10 cellular contexts compared by ENCODE assay signal in the genomic region with DNA sequence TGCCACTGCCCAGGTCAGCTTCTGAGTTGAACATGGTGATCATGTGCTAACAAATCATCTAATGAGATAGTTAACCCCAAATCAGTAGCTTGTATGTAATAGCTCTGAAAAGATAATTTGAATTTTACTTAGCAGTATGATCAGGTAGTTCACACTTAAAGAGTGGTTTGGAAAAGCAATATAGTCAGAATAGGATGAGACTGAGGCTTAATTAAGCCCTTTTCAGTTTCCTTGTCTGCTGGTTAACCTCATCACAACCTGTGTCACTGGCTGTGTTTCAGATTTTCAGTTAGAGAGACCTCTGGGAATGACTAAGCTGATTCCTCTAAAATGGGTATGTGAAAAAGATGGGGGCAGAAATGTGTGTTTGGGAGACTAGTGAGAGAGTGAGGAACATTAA. TPM values are rescaled to one million over a fixed set of nuclear protein-coding genes. Genes with fewer than 3 reads are reported as not detected.
DNase-seq lines count a peak whose midpoint lies in the region; ATAC-seq and TF ChIP-seq lines count a peak whose summit lies in the region.
"Had no signal": no experiment of that assay in that cellular context is flagged by ENCODE, and none has a peak within 500 bp of the region (broad histone marks: within the 10 kb centered on the region; RNA-seq: fewer than 3 reads in every experiment).

No MANE protein-coding gene starts in this region.

- H3K27ac ChIP-seq in dorsolateral prefrontal cortex (no peak overlapping the region), WERI-Rb-1 (no peak overlapping the region), adrenal gland (no peak overlapping the region)

- peak overlapping the region; percentile 81 for H3K4me3 Mint-ChIP-seq in activated T-helper 17 cell treated with anti-CD3 and anti-CD28 coated beads, Interleukin-2, amount 50 U/mL, for 72 hours

- H3K4me1 ChIP-seq in adrenal gland (replicated peaks in 1 of 2), result no peaks in the 10 kb centered on the region

- H3K4me1 Mint-ChIP-seq in activated T-helper 17 cell treated with anti-CD3 and anti-CD28 coated beads, Interleukin-2, amount 50 U/mL, for 72 hours, result peaks cover 24% of the 10 kb centered on the region

- no peak for TF ChIP-seq POLR2A in adrenal gland (IDR thresholded peaks at IDR 0.05)

- DNase-seq in dorsolateral prefrontal cortex, result no peak
- DNase-seq in NCI-H69 (lab: John Stamatoyannopoulos, UW), result no peak
- DNase-seq in WERI-Rb-1, result no peak
- DNase-seq in adrenal gland, result no peak
- DNase-seq: IMR-90 had no signal

- no peaks in the 10 kb centered on the region for H3K9me3 ChIP-seq in WERI-Rb-1 (ENCODE audit: severe bottlenecking)
- no peaks in the 10 kb centered on the region for H3K9me3 ChIP-seq in adrenal gland (replicated peaks in 1 of 3)

- intact Hi-C loops in dorsolateral prefrontal cortex (cut with DNase I) (no loop called here), adrenal gland (cut with DNase I) (no loop called here)

- H3K36me3 ChIP-seq in WERI-Rb-1 (no peaks in the 10 kb centered on the region), adrenal gland (replicated peaks in 1 of 2) (no peaks in the 10 kb centered on the region)

- peaks cover 1% of the 10 kb centered on the region for H3K36me3 Mint-ChIP-seq in activated T-helper 17 cell treated with anti-CD3 and anti-CD28 coated beads, Interleukin-2, amount 50 U/mL, for 72 hours (ENCODE audit: low read depth)

- peaks cover 0 to 62% (median 19%) of the 10 kb centered on the region in 45 donors for H3K27me3 ChIP-seq in dorsolateral prefrontal cortex
- H3K27me3 ChIP-seq in WERI-Rb-1 (ENCODE audit: insufficient read depth, low read depth, severe bottlenecking), result peaks cover 19% of the 10 kb centered on the region
- H3K27me3 ChIP-seq in adrenal gland, result peaks cover 22% of the 10 kb centered on the region

- no peaks in the 10 kb centered on the region for H3K9me3 Mint-ChIP-seq in activated T-helper 17 cell treated with anti-CD3 and anti-CD28 coated beads, Interleukin-2, amount 50 U/mL, for 72 hours

- H3K27ac Mint-ChIP-seq in activated T-helper 17 cell treated with anti-CD3 and anti-CD28 coated beads, Interleukin-2, amount 50 U/mL, for 72 hours, result peak overlapping the region; percentile 95

- H3K27me3 Mint-ChIP-seq in activated T-helper 17 cell treated with anti-CD3 and anti-CD28 coated beads, Interleukin-2, amount 50 U/mL, for 72 hours, result no peaks in the 10 kb centered on the region

- ATAC-seq in GM18499 (IDR thresholded peaks at IDR 0.05; ENCODE audit: insufficient read depth, unreplicated experiment), result peak; percentile 97
- ATAC-seq in GM19455 (IDR thresholded peaks at IDR 0.05; ENCODE audit: unreplicated experiment), result peak; percentile 87
- ATAC-seq in HG03064 (IDR thresholded peaks at IDR 0.05; ENCODE audit: low read depth, unreplicated experiment), result peak; percentile 89
- peak; percentile 91 for ATAC-seq in activated T-helper 17 cell treated with anti-CD3 and anti-CD28 coated beads, Interleukin-2, amount 50 U/mL, for 72 hours (replicated peaks)

- TF ChIP-seq CTCF in dorsolateral prefrontal cortex (IDR thresholded peaks at IDR 0.05 in 54 of 56, conservative IDR thresholded peaks at IDR 0.05 in 2 of 56; ENCODE audit: low read depth in 1 of 56, partially characterized antibody in 56 of 56), result no peak
- no peak for TF ChIP-seq CTCF in WERI-Rb-1 (IDR thresholded peaks at IDR 0.05; ENCODE audit: low read depth, low read length)
- no peak for TF ChIP-seq CTCF in adrenal gland (IDR thresholded peaks at IDR 0.05)

- H3K4me3 ChIP-seq in dorsolateral prefrontal cortex (no peak overlapping the region), WERI-Rb-1 (ENCODE audit: low read depth, low read length) (no peak overlapping the region), adrenal gland (no peak overlapping the region)

RNA-seq across cellular contexts. Expression of gene GPR174, which starts 38.1 kb away (rescaled TPM):
- 10 to 100 TPM in 1 of 2 donors, 1 to 10 TPM in 1; 8.6 to 21.3 TPM for total RNA-seq in activated T-helper 17 cell treated with anti-CD3 and anti-CD28 coated beads, Interleukin-2, amount 50 U/mL, for 72 hours
- total RNA-seq in dorsolateral prefrontal cortex (under 1 TPM in 23 of 120 experiments, not detected in 97; 0.06 to 0.71 (median 0.13) TPM), adrenal gland (under 1 TPM in 7 of 8 donors, not detected in 1; under 0.01 to 0.95 (median 0.26) TPM)
- polyA plus RNA-seq in adrenal gland, result under 1 TPM; 0.08 to 0.11 (median 0.10) TPM
- total RNA-seq: IMR-90 had no signal
- polyA plus RNA-seq: IMR-90, keratinocyte had no signal

Comparison
In these comparisons a context has a peak if more than half of its experiments do, and no peak if none do; other contexts are left out.
1. RNA of gene GPR174, which starts 38.1 kb away (total RNA-seq): 8.6 to 21.3 TPM in activated T-helper 17 cell treated with anti-CD3 and anti-CD28 coated beads, Interleukin-2, amount 50 U/mL, for 72 hours; under 0.01 to 0.95 TPM in adrenal gland and 0.06 to 0.71 TPM in dorsolateral prefrontal cortex; every median in the first group is over 4 times any median in the second.
2. Peak in every context shown above with its lines, with median percentiles within 50 percentile points of each other: ATAC-seq.